Comparison of ENCODE assay signal across 16 cellular contexts in genomic region chr1:86447198-86447790, GRCh38.
"Had no signal": no experiment of that assay in that cellular context is flagged by ENCODE, and none has a peak within 500 bp of the region (broad histone marks: within the 10 kb centered on the region; RNA-seq: fewer than 3 reads in every experiment).

No MANE protein-coding gene starts in this region.

- DNase-seq: activated B cell treated with CpG ODN at 0.5 μM for 24 hours; activated CD4-positive, alpha-beta memory T cell treated with anti-CD3 and anti-CD28 coated beads for 36 hours; activated CD4-positive, alpha-beta T cell treated with anti-CD3 and anti-CD28 coated beads for 4 hours; activated naive CD4-positive, alpha-beta T cell; effector CD8-positive, alpha-beta T cell; left lung; nephron progenitor cell; SK-N-SH; stimulated activated CD4-positive, alpha-beta T cell treated with anti-CD3 and anti-CD28 coated beads, Interleukin-4, amount 100 ng/mL, for 24 hours; thyroid gland had no signal

- ATAC-seq: activated T-helper 17 cell treated with anti-CD3 and anti-CD28 coated beads, Interleukin-2, amount 50 U/mL, for 72 hours; esophagus mucosa; gastroesophageal sphincter; left lung; sciatic nerve; stimulated activated effector memory CD8-positive, alpha-beta T cell treated with anti-CD3 and anti-CD28 coated beads, Interleukin-12 subunit alpha, Interleukin-12 subunit beta, amount 100 ng/mL, for 72 hours had no signal

- H3K27ac ChIP-seq: ascending aorta, gastroesophageal sphincter, left lung, thyroid gland had no signal
